In the genomic region with DNA sequence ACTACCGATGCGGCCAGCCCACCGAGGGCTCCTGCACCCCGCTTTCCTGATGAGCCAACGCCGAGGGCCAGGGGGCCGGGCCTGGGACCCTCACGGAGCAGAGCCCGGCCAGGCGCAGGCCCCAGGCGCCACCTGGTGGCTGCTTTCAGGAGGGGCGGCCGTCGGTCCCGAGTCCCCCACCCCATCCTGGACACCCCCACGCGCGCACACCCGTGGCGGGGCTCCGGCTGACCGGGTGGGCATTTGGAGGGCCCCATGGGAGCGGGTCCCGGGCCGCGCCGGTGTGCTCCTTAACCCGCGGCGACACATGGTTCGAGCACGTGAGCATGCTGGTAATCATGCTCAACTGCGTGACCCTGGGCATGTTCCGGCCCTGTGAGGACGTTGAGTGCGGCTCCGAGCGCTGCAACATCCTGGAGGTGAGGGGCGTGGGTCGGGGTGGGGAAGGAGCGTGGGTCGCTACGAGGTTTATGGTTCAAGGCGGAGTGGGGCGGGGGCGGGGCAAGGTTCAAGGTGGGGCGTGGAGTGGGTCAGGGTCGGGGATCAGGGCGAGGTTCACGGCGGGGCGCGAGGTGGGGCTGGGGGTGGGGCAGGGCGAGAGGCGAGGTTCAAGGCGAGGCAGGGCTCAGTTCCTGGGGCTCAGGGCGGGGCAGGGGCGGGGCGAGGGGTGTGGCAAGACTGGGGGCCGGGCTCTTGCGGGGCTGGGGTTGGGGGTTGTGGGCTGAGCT, we compare ENCODE assay signal across 8 cellular contexts. TPM values are rescaled to one million over a fixed set of nuclear protein-coding genes. Genes with fewer than 3 reads are reported as not detected.
DNase-seq lines count a peak whose midpoint lies in the region; ATAC-seq, FAIRE-seq and TF ChIP-seq lines count a peak whose summit lies in the region.

No MANE protein-coding gene starts in this region.

- H3K27me3 ChIP-seq in upper lobe of left lung = no peaks in the 10 kb centered on the region

- TF ChIP-seq EP300 in upper lobe of left lung (IDR thresholded peaks at IDR 0.05) = no peak

- H3K4me1 ChIP-seq in kidney (ENCODE audit: control insufficient read depth in 1 of 2, insufficient read depth in 1 of 2, low read depth in 1 of 2, low read length in 2 of 2) (peaks cover 9 to 21% of the 10 kb centered on the region in 2 donors), upper lobe of left lung (peaks cover 0 to 15% (median 3%) of the 10 kb centered on the region in 4 donors)

- H3K4me3 ChIP-seq in kidney (ENCODE audit: low read length in 2 of 2) = no peak overlapping the region
- no peak overlapping the region for H3K4me3 ChIP-seq in upper lobe of left lung

- TF ChIP-seq CTCF in kidney (IDR thresholded peaks at IDR 0.05; ENCODE audit: borderline replicate concordance, extremely low read depth, insufficient read depth) (peak; percentile 51), upper lobe of left lung (IDR thresholded peaks at IDR 0.05) (peak; percentile 41 to 80 (median 72))

- no peak for TF ChIP-seq POLR2A in upper lobe of left lung (IDR thresholded peaks at IDR 0.05)

- FAIRE-seq in kidney (lab: Jason Lieb, UNC) = no peak

- H3K36me3 ChIP-seq in kidney (ENCODE audit: control insufficient read depth in 1 of 2, insufficient read depth in 2 of 2, low read length in 2 of 2) (no peaks in the 10 kb centered on the region), upper lobe of left lung (no peaks in the 10 kb centered on the region)

- H3K9ac ChIP-seq in kidney (ENCODE audit: low read length in 2 of 2) = no peak overlapping the region

- H3K27ac ChIP-seq in kidney (ENCODE audit: low read depth in 2 of 2, low read length in 2 of 2) (no peak overlapping the region), upper lobe of left lung (no peak overlapping the region)

- 29 to 63% methylated on average over 6 to 27 of the region's 61 CpGs for WGBS in upper lobe of left lung, 2 donors

- ATAC-seq in Right ventricle myocardium superior (ENCODE audit: poor library complexity) (peak; percentile 56), Right ventricle myocardium inferior (no peak), upper lobe of left lung (ENCODE audit: low FRiP score in 2 of 2) (peak in 1 of 2 donors; percentile 10), HG03108 (IDR thresholded peaks at IDR 0.05; ENCODE audit: unreplicated experiment) (no peak)

- no peak for DNase-seq in Right ventricle myocardium superior
- DNase-seq in Right ventricle myocardium inferior (ENCODE audit: missing footprints) = no peak
- DNase-seq in activated naive CD4-positive, alpha-beta T cell treated with anti-CD3 and anti-CD28 coated beads, Interleukin-2, amount 50 U/mL, for 16 hours = peak; percentile 31
- DNase-seq in kidney = no peak
- DNase-seq in upper lobe of left lung = no peak
- DNase-seq in SIG-M5 treated with dmso at 0.1 percent for 504 hours (lab: John Stamatoyannopoulos, UW; ENCODE audit: unreplicated experiment) = no peak
- DNase-seq in globus pallidus (ENCODE audit: low spot score) = no peak

- intact Hi-C loops in Right ventricle myocardium superior (cut with DNase I) = loop anchor here (2.0 kb wide), 1 partner anchor 88 kb away; no protein-coding TSS in a partner anchor
- intact Hi-C loops in Right ventricle myocardium inferior (cut with DNase I) = loop anchor here (1.0 kb wide), 1 partner anchor 89 kb away; no protein-coding TSS in a partner anchor
- intact Hi-C loops in kidney (cut with DNase I) = no loop called here

- H3K9me3 ChIP-seq in kidney (ENCODE audit: control insufficient read depth in 1 of 2, low read length in 2 of 2) = no peaks in the 10 kb centered on the region
- H3K9me3 ChIP-seq in upper lobe of left lung = no peaks in the 10 kb centered on the region

RNA-seq across cellular contexts. Expression of gene TPSG1, which starts 30.2 kb away (rescaled TPM):
- 0.19 TPM for total RNA-seq in Right ventricle myocardium superior
- 0.30 TPM for total RNA-seq in Right ventricle myocardium inferior
- total RNA-seq in kidney = 3.4 TPM
- 0.86 TPM for polyA plus RNA-seq in kidney (ENCODE audit: insufficient read depth, low read depth, low replicate concordance)
- total RNA-seq in upper lobe of left lung = 10 to 100 TPM in 1 of 6 donors, 1 to 10 TPM in 2, under 1 TPM in 1, not detected in 2; 0.61 to 38.8 (median 3.7) TPM

RNA-seq across cellular contexts. Expression of gene TPSB2, which starts 35.2 kb away (rescaled TPM):
- total RNA-seq in Right ventricle myocardium superior (10.1 TPM), Right ventricle myocardium inferior (10.0 TPM), kidney (141 TPM), upper lobe of left lung (100 to 1,000 TPM in 2 of 6 donors, 10 to 100 TPM in 4; 10.5 to 329 (median 70.7) TPM)
- not detected for polyA plus RNA-seq in kidney (ENCODE audit: insufficient read depth, low read depth, low replicate concordance)

RNA-seq across cellular contexts. Expression of gene CACNA1H, which starts 41.9 kb away (rescaled TPM):
- 4.2 TPM for total RNA-seq in Right ventricle myocardium superior
- total RNA-seq in Right ventricle myocardium inferior = 6.0 TPM
- total RNA-seq in kidney = 20.6 TPM
- polyA plus RNA-seq in kidney (ENCODE audit: insufficient read depth, low read depth, low replicate concordance) = 6.4 TPM
- 10 to 100 TPM in 2 of 6 donors, 1 to 10 TPM in 4; 6.4 to 46.1 (median 9.3) TPM for total RNA-seq in upper lobe of left lung

RNA-seq across cellular contexts. Expression of gene TPSAB1, which starts 45.7 kb away (rescaled TPM):
- total RNA-seq in Right ventricle myocardium superior (7.1 TPM), Right ventricle myocardium inferior (9.4 TPM), kidney (156 TPM), upper lobe of left lung (100 to 1,000 TPM in 3 of 6 donors, 10 to 100 TPM in 2, 1 to 10 TPM in 1; 6.4 to 207 (median 99.8) TPM)
- polyA plus RNA-seq in kidney (ENCODE audit: insufficient read depth, low read depth, low replicate concordance) = 1.6 TPM
